ENCODE assay signal across 17 cellular contexts in the genomic region with DNA sequence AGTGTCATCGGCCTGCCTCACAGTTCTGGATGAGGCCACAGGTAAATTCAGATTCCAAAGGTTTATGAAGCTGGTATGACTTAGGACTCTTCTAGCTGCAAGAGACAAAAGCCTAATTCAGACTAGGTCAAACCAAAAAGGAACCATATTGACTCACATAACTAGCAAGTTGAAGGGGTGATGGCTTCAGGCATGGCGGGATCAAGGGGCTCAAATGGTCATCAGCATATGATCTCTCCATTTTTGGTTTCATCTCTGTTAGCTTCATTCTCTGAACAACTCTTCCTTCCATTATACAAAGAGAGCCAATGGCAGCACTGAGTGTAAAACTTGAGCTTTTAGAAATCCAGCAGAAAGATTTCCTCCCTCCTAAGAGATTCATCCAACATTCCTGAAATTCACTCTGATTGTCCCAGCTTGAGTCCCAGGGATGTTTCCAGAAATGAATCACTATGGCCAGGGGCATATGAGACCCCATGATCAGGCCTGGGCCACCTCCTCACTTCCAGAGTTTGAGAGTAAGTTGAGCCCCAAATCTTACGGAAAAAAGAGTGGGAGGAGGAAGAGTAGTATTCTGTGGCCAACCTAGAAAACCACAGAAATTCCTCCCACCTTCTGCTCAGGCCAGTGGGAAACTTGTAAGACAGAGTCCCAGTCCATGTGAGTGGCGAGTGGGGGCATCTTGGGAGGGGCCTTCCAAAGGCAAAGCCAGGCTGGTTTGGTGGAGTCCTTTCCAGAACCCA. TPM values are rescaled to one million over a fixed set of nuclear protein-coding genes. Genes with fewer than 3 reads are reported as not detected.
DNase-seq lines count a peak whose midpoint lies in the region; ATAC-seq, FAIRE-seq and TF ChIP-seq lines count a peak whose summit lies in the region.
"Had no signal": no experiment of that assay in that cellular context is flagged by ENCODE, and none has a peak within 500 bp of the region (broad histone marks: within the 10 kb centered on the region; RNA-seq: fewer than 3 reads in every experiment).

No MANE protein-coding gene starts in this region.

- 56% methylated on average over 4 of the region's 4 CpGs for WGBS in K562 (ENCODE audit: insufficient coverage, low coverage, missing lambda C conversion rate)

- no TSS peak for BruUV-seq in K562 (replicated peaks; lab: Mats Ljungman, UMichigan)

- TF ChIP-seq CTCF in K562 (IDR thresholded peaks at IDR 0.05 in 2 of 3, conservative IDR thresholded peaks at IDR 0.05 in 1 of 3; ENCODE audit: insufficient read depth in 2 of 3, low read depth in 1 of 3, low read length in 3 of 3): no peak
- no peak for TF ChIP-seq CTCF in osteoblast (IDR thresholded peaks at IDR 0.05; ENCODE audit: extremely low read depth, low read depth, low read length)

- peaks cover 3% of the 10 kb centered on the region for H3K9me3 Mint-ChIP-seq in activated CD4-positive, alpha-beta T cell treated with anti-CD3 and anti-CD28 coated beads, Interleukin-2, amount 10 ng/mL, durations not matched to agents 24 days and 14 days
- H3K9me3 Mint-ChIP-seq: GM23338 had no signal

- H3K79me2 ChIP-seq in K562 (ENCODE audit: control insufficient read depth, insufficient read depth, low read length) (no peaks in the 10 kb centered on the region; the same call in 2 of the 3 replicates), osteoblast (ENCODE audit: insufficient read depth, low read length) (no peaks in the 10 kb centered on the region)

- DNase-seq in activated CD4-positive, alpha-beta T cell treated with anti-CD3 and anti-CD28 coated beads, Interleukin-2, amount 10 ng/mL, durations not matched to agents 24 days and 14 days: no peak
- DNase-seq in activated CD4-positive, alpha-beta T cell treated with anti-CD3 and anti-CD28 coated beads for 48 hours: no peak
- DNase-seq in K562 (ENCODE audit: extremely low read depth in 1 of 4, low spot score in 3 of 4) (peak in 1 of 4 experiments; percentile 49), osteoblast (ENCODE audit: insufficient read length, low spot score, missing footprints) (no peak), C1 segment of cervical spinal cord (lab: John Stamatoyannopoulos, UW) (no peak), cerebellum (ENCODE audit: low spot score) (no peak)
- DNase-seq: activated T-cell treated with anti-CD3 and anti-CD28 coated beads, Interleukin-2, amount 50 U/mL, for 72 hours; kidney glomerular epithelial cell; NCI-H187; small intestine had no signal

- TF ChIP-seq RAD21 in K562 (CRISPR knock-in tag; conservative IDR thresholded peaks at IDR 0.05 in 1 of 2, IDR thresholded peaks at IDR 0.05 in 1 of 2): no peak

- H4K20me1 ChIP-seq in K562 (replicated peaks; ENCODE audit: control insufficient read depth, insufficient read depth, low read length) (no peaks in the 10 kb centered on the region), osteoblast (ENCODE audit: insufficient read depth, low read length) (no peaks in the 10 kb centered on the region)

- ATAC-seq in K562: no peak
- ATAC-seq in GM18511 (IDR thresholded peaks at IDR 0.05; ENCODE audit: unreplicated experiment): no peak
- ATAC-seq: A549; activated CD4-positive, CD25-positive, alpha-beta regulatory T cell treated with anti-CD3 and anti-CD28 coated beads, Interleukin-2, amount 50 U/mL, for 24 hours; activated T-cell treated with anti-CD3 and anti-CD28 coated beads, Interleukin-2, amount 50 U/mL, for 72 hours; gastroesophageal sphincter; GM23338 had no signal

- H2AFZ ChIP-seq in K562 (ENCODE audit: low read depth, low read length): peak overlapping the region; percentile 77
- peak overlapping the region; percentile 66 for H2AFZ ChIP-seq in osteoblast (ENCODE audit: low read length)
- H2AFZ ChIP-seq: GM23338 had no signal

- TF ChIP-seq EP300 in K562 (IDR thresholded peaks at IDR 0.05; ENCODE audit: low read length): no peak

- H3K4me3 Mint-ChIP-seq in activated CD4-positive, alpha-beta T cell treated with anti-CD3 and anti-CD28 coated beads, Interleukin-2, amount 10 ng/mL, durations not matched to agents 24 days and 14 days: no peak overlapping the region
- H3K4me3 Mint-ChIP-seq: activated T-cell treated with anti-CD3 and anti-CD28 coated beads, Interleukin-2, amount 50 U/mL, for 72 hours; GM23338 had no signal

- H3K9me3 ChIP-seq in KOPT-K1 (ENCODE audit: insufficient read depth, low read length, poor library complexity, severe bottlenecking) (peaks cover 15% of the 10 kb centered on the region), K562 (replicated peaks; ENCODE audit: control insufficient read depth, insufficient read depth, low read depth, low read length) (peaks cover 5% of the 10 kb centered on the region), osteoblast (ENCODE audit: low read depth, low read length) (no peaks in the 10 kb centered on the region)
- H3K9me3 ChIP-seq: gastroesophageal sphincter had no signal

- no peak overlapping the region for H3K4me3 ChIP-seq in K562
- H3K4me3 ChIP-seq in osteoblast (ENCODE audit: insufficient read depth, low read length): no peak overlapping the region
- H3K4me3 ChIP-seq: A549, gastroesophageal sphincter, GM23338, SK-N-MC had no signal

- peaks cover 9% of the 10 kb centered on the region for H3K27me3 Mint-ChIP-seq in activated CD4-positive, alpha-beta T cell treated with anti-CD3 and anti-CD28 coated beads, Interleukin-2, amount 10 ng/mL, durations not matched to agents 24 days and 14 days

- POLR2A ChIA-PET in K562 (lab: Yijun Ruan, JAX): interaction anchor here (1.0 to 3.8 kb wide), 2 partner anchors 13 to 279 kb away, joined by 3 to 40 read pairs; partner anchors contain the start of gene MED13L

- no peak for TF ChIP-seq POLR2A in K562 (conservative IDR thresholded peaks at IDR 0.05)

- CTCF ChIA-PET in K562 (lab: Yijun Ruan, JAX; ENCODE audit: low intra/inter-chr PET ratio): no interaction called here

- peaks cover 7% of the 10 kb centered on the region for H3K36me3 Mint-ChIP-seq in activated CD4-positive, alpha-beta T cell treated with anti-CD3 and anti-CD28 coated beads, Interleukin-2, amount 10 ng/mL, durations not matched to agents 24 days and 14 days (ENCODE audit: low read depth)

- H3K4me2 ChIP-seq in K562 (ENCODE audit: insufficient read depth, low read length): peak overlapping the region; percentile 42
- peak overlapping the region; percentile 30 for H3K4me2 ChIP-seq in osteoblast (ENCODE audit: insufficient read depth, low read length)
- H3K4me2 ChIP-seq: A549, GM23338 had no signal

- H3K36me3 ChIP-seq in KOPT-K1 (ENCODE audit: insufficient read depth, low read length): no peaks in the 10 kb centered on the region
- no peaks in the 10 kb centered on the region for H3K36me3 ChIP-seq in K562 (ENCODE audit: control insufficient read depth, insufficient read depth, low read length)
- no peaks in the 10 kb centered on the region for H3K36me3 ChIP-seq in osteoblast (ENCODE audit: insufficient read depth, low read length)
- H3K36me3 ChIP-seq: gastroesophageal sphincter had no signal

- peak overlapping the region; percentile 19 for H3K27ac Mint-ChIP-seq in activated CD4-positive, alpha-beta T cell treated with anti-CD3 and anti-CD28 coated beads, Interleukin-2, amount 10 ng/mL, durations not matched to agents 24 days and 14 days
- H3K27ac Mint-ChIP-seq: activated T-cell treated with anti-CD3 and anti-CD28 coated beads, Interleukin-2, amount 50 U/mL, for 72 hours; GM23338 had no signal

- intact Hi-C loops in activated CD4-positive, alpha-beta T cell treated with anti-CD3 and anti-CD28 coated beads, Interleukin-2, amount 10 ng/mL, durations not matched to agents 24 days and 14 days (cut with micrococcal nuclease): no loop called here
- intact Hi-C loops in K562 (cut with micrococcal nuclease): no loop called here

- peak overlapping the region; percentile 97 for H3K27ac ChIP-seq in KOPT-K1 (ENCODE audit: low read depth, low read length, poor library complexity, severe bottlenecking)
- H3K27ac ChIP-seq in K562 (ENCODE audit: extremely low read depth, low read depth, low read length): peak overlapping the region; percentile 99
- peak overlapping the region; percentile 23 for H3K27ac ChIP-seq in osteoblast (ENCODE audit: low read depth, low read length)
- H3K27ac ChIP-seq: A549, gastroesophageal sphincter, SK-N-MC had no signal

- H3K27me3 ChIP-seq in K562 (ENCODE audit: control insufficient read depth in 2 of 2, insufficient read depth in 2 of 2, low read length in 2 of 2) (no peaks in the 10 kb centered on the region), osteoblast (ENCODE audit: insufficient read depth, low read length) (no peaks in the 10 kb centered on the region)
- H3K27me3 ChIP-seq: gastroesophageal sphincter had no signal

- peaks cover 37% of the 10 kb centered on the region for H3K4me1 Mint-ChIP-seq in activated CD4-positive, alpha-beta T cell treated with anti-CD3 and anti-CD28 coated beads, Interleukin-2, amount 10 ng/mL, durations not matched to agents 24 days and 14 days

- peaks cover 42 to 51% of the 10 kb centered on the region in 2 experiments for H3K4me1 ChIP-seq in K562 (replicated peaks in 1 of 2; ENCODE audit: control insufficient read depth in 2 of 2, insufficient read depth in 2 of 2, low read length in 2 of 2)
- peaks cover 18% of the 10 kb centered on the region for H3K4me1 ChIP-seq in osteoblast (ENCODE audit: insufficient read depth, low read length)
- H3K4me1 ChIP-seq: gastroesophageal sphincter had no signal

- in situ Hi-C loops in K562 (cut with MboI): no loop called here

- FAIRE-seq in K562 (lab: Jason Lieb, UNC): peak; percentile 19
- FAIRE-seq: A549, small intestine had no signal

- H3K9ac ChIP-seq in K562 (ENCODE audit: insufficient read depth in 1 of 2, low read depth in 2 of 2, low read length in 2 of 2): peak overlapping the region; percentile 23 to 89; a peak in 3 of 4 replicates

- H3K9me1 ChIP-seq in K562 (ENCODE audit: control insufficient read depth, insufficient read depth, low read length): no peaks in the 10 kb centered on the region

RNA-seq across cellular contexts. Expression of gene MAP1LC3B2, which starts 2.0 kb away (rescaled TPM):
- 0.68 TPM in 1 of 2 replicates, not detected in the other for total RNA-seq in activated CD4-positive, alpha-beta T cell treated with anti-CD3 and anti-CD28 coated beads, Interleukin-2, amount 10 ng/mL, durations not matched to agents 24 days and 14 days
- total RNA-seq in K562 (2011; cell fraction: chromatin; rRNA removed; ENCODE audit: low replicate concordance): 2.1 and 3.8 TPM in 2 replicates
- total RNA-seq in K562 (2011; cell fraction: nucleolus; rRNA removed): 1.3 and 1.7 TPM in 2 replicates
- 2.2 and 4.4 TPM in 2 replicates for total RNA-seq in K562 (2011; cell fraction: nucleoplasm; rRNA removed)
- not detected in 2 replicates for total RNA-seq in K562 (2014; rRNA removed)
- 0.76 and 0.96 TPM in 2 replicates for total RNA-seq in K562 (2014; rRNA removed; fragmentation: Illumina TruSeq; extraction: Trizol)
- 0.53 TPM in 1 of 2 replicates, not detected in the other for total RNA-seq in K562 (2015; rRNA removed; fragmentation: Illumina TruSeq; extraction: Trizol)
- 1.7 and 2.0 TPM in 2 replicates for total RNA-seq in K562 (2021)
- 2.8 and 4.0 TPM in 2 replicates for polyA plus RNA-seq in K562 (2011; rRNA removed)
- polyA plus RNA-seq in K562 (2011; cell fraction: cytosol; rRNA removed): 0.18 and 0.71 TPM in 2 replicates
- polyA plus RNA-seq in K562 (2011; cell fraction: nucleus; rRNA removed): 2.7 and 4.3 TPM in 2 replicates
- 2.8 and 6.9 TPM in 2 replicates for polyA plus RNA-seq in K562 (2012)
- 0.80 and 1.5 TPM in 2 replicates for polyA plus RNA-seq in K562 (2014; fragmentation: Illumina TruSeq; extraction: Trizol)
- polyA plus RNA-seq in K562 (2014; fragmentation: Nextera tagmentation; extraction: Ambion mirVana): under 1 TPM; 0.55 to 0.63 TPM
- 0.53 and 1.4 TPM in 2 replicates for polyA plus RNA-seq in K562 (2014; rRNA removed)
- polyA minus RNA-seq in K562 (2011; rRNA and poly(A)+ RNA removed): 1.8 and 2.2 TPM in 2 replicates
- not detected in 2 replicates for polyA minus RNA-seq in K562 (2011; cell fraction: cytosol; rRNA and poly(A)+ RNA removed)
- not detected in 2 replicates for polyA minus RNA-seq in K562 (2011; cell fraction: nucleus; rRNA and poly(A)+ RNA removed)
- total RNA-seq in osteoblast: 0.29 and 1.1 TPM in 2 replicates
- total RNA-seq in cerebellum: 1.4 TPM

Comparison
In these comparisons a context has a peak if more than half of its experiments do, and no peak if none do; other contexts are left out.
1. H3K27ac ChIP-seq: peak in every context shown above with its lines; median percentile 99 in K562; 97 in KOPT-K1; 23 in osteoblast.